ENCODE assay signal across 23 cellular contexts in the genomic region with DNA sequence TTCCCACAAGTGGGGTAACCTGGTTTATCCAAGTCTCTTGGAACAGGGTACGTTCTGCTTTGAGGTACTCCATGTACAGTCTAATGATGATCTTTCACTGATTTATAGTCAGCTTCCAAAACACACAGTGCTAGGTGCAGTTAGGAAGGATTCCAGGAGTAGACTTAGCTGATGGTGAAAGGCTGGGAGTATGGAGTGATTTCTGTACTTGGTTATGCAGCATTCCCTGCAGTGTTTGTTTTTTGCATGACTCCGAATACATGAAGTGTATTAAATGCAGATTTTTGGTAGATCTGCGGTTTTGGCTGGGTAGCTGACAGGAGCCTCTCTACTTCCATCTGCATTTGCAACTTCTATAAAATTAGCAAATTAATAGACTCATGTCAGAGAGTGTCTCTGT. TPM values are rescaled to one million over a fixed set of nuclear protein-coding genes. Genes with fewer than 3 reads are reported as not detected.
DNase-seq lines count a peak whose midpoint lies in the region; ATAC-seq and TF ChIP-seq lines count a peak whose summit lies in the region.
"Had no signal": no experiment of that assay in that cellular context is flagged by ENCODE, and none has a peak within 500 bp of the region (broad histone marks: within the 10 kb centered on the region; RNA-seq: fewer than 3 reads in every experiment).

No MANE protein-coding gene starts in this region.

- POLR2A ChIA-PET in CD8-positive, alpha-beta memory T cell (lab: Charles Lee): no interaction called here
- POLR2A ChIA-PET in activated CD8-positive, alpha-beta T cell treated with anti-CD3 and anti-CD28 coated beads for 36 hours (lab: Charles Lee): interaction anchor here (0.6 to 1.9 kb wide), 2 partner anchors 24 to 310 kb away, joined by 3 to 12 read pairs; no protein-coding TSS in a partner anchor
- POLR2A ChIA-PET in naive thymus-derived CD4-positive, alpha-beta T cell (lab: Charles Lee): no interaction called here

- no peak for DNase-seq in activated CD4-positive, alpha-beta T cell treated with anti-CD3 and anti-CD28 coated beads, Interleukin-2, amount 10 ng/mL, durations not matched to agents 24 days and 14 days
- no peak for DNase-seq in activated CD4-positive, alpha-beta T cell treated with anti-CD3 and anti-CD28 coated beads, Interleukin-2, amount 50 U/mL, for 4 hours
- DNase-seq in CD8-positive, alpha-beta memory T cell: no peak
- no peak for DNase-seq in activated CD8-positive, alpha-beta T cell treated with anti-CD3 and anti-CD28 coated beads for 36 hours
- no peak for DNase-seq in naive thymus-derived CD4-positive, alpha-beta T cell
- DNase-seq in OCI-M2 (lab: John Stamatoyannopoulos, UW; ENCODE audit: unreplicated experiment) (no peak), colonic mucosa (no peak), GM03348 (ENCODE audit: low spot score) (no peak)
- DNase-seq: activated CD4-positive, CD25-positive, alpha-beta regulatory T cell treated with anti-CD3 and anti-CD28 coated beads, Interleukin-2, amount 50 U/mL, for 72 hours; adrenal gland; dermis blood vessel endothelial cell; DMS 273 treated with DMSO at 0.1 percent for 48 hours; GF-D8; H9; naive B cell; NCI-H1436; NCI-H2171 treated with DMSO at 0.1 percent for 48 hours; NCI-H774; OCI-M1; SHP77 treated with DMSO at 0.1 percent for 48 hours; stimulated activated CD4-positive, alpha-beta T cell treated with anti-CD3 and anti-CD28 coated beads, Interleukin-4, amount 100 ng/mL, for 1 hour had no signal

- peaks cover 2% of the 10 kb centered on the region for H3K27me3 Mint-ChIP-seq in activated CD4-positive, alpha-beta T cell treated with anti-CD3 and anti-CD28 coated beads, Interleukin-2, amount 10 ng/mL, durations not matched to agents 24 days and 14 days
- no peaks in the 10 kb centered on the region for H3K27me3 Mint-ChIP-seq in CD8-positive, alpha-beta memory T cell
- H3K27me3 Mint-ChIP-seq in activated CD8-positive, alpha-beta T cell treated with anti-CD3 and anti-CD28 coated beads for 36 hours: no peaks in the 10 kb centered on the region
- peaks cover 0 to 2% (median 0%) of the 10 kb centered on the region in 5 donors for H3K27me3 Mint-ChIP-seq in naive thymus-derived CD4-positive, alpha-beta T cell
- H3K27me3 Mint-ChIP-seq: naive B cell, progenitor cell of endocrine pancreas had no signal

- no peak overlapping the region for H3K4me3 Mint-ChIP-seq in activated CD4-positive, alpha-beta T cell treated with anti-CD3 and anti-CD28 coated beads, Interleukin-2, amount 10 ng/mL, durations not matched to agents 24 days and 14 days
- no peak overlapping the region for H3K4me3 Mint-ChIP-seq in CD8-positive, alpha-beta memory T cell
- H3K4me3 Mint-ChIP-seq in activated CD8-positive, alpha-beta T cell treated with anti-CD3 and anti-CD28 coated beads for 36 hours: no peak overlapping the region
- H3K4me3 Mint-ChIP-seq in naive thymus-derived CD4-positive, alpha-beta T cell: peak overlapping the region in 3 of 10 donors; percentile 14 to 59 (median 30)
- H3K4me3 Mint-ChIP-seq: H9 had no signal

- no peaks in the 10 kb centered on the region for H3K27me3 ChIP-seq in CD8-positive, alpha-beta memory T cell (ENCODE audit: insufficient read depth, low read length, poor library complexity, severe bottlenecking)
- no peaks in the 10 kb centered on the region for H3K27me3 ChIP-seq in naive thymus-derived CD4-positive, alpha-beta T cell (ENCODE audit: control insufficient read depth in 2 of 2, insufficient read depth in 2 of 2, low read length in 2 of 2)
- H3K27me3 ChIP-seq in colonic mucosa: no peaks in the 10 kb centered on the region
- H3K27me3 ChIP-seq: adrenal gland, BLaER1 had no signal

- peak overlapping the region; percentile 53 for H3K27ac Mint-ChIP-seq in activated CD4-positive, alpha-beta T cell treated with anti-CD3 and anti-CD28 coated beads, Interleukin-2, amount 10 ng/mL, durations not matched to agents 24 days and 14 days
- H3K27ac Mint-ChIP-seq in CD8-positive, alpha-beta memory T cell: peak overlapping the region in 5 of 8 donors; percentile 46 to 76 (median 57)
- H3K27ac Mint-ChIP-seq in activated CD8-positive, alpha-beta T cell treated with anti-CD3 and anti-CD28 coated beads for 36 hours: peak overlapping the region; percentile 72
- peak overlapping the region in 6 of 9 donors; percentile 10 to 83 (median 62) for H3K27ac Mint-ChIP-seq in naive thymus-derived CD4-positive, alpha-beta T cell
- H3K27ac Mint-ChIP-seq: progenitor cell of endocrine pancreas had no signal

- H3K4me1 Mint-ChIP-seq in activated CD4-positive, alpha-beta T cell treated with anti-CD3 and anti-CD28 coated beads, Interleukin-2, amount 10 ng/mL, durations not matched to agents 24 days and 14 days: peaks cover 36% of the 10 kb centered on the region
- peaks cover 41 to 54% (median 42%) of the 10 kb centered on the region in 3 donors for H3K4me1 Mint-ChIP-seq in CD8-positive, alpha-beta memory T cell
- H3K4me1 Mint-ChIP-seq in activated CD8-positive, alpha-beta T cell treated with anti-CD3 and anti-CD28 coated beads for 36 hours (ENCODE audit: low read depth): peaks cover 36% of the 10 kb centered on the region
- H3K4me1 Mint-ChIP-seq in naive thymus-derived CD4-positive, alpha-beta T cell: peaks cover 16 to 56% (median 45%) of the 10 kb centered on the region in 7 donors

- H3K36me3 ChIP-seq in CD8-positive, alpha-beta memory T cell (ENCODE audit: insufficient read depth, low read length): peaks cover 29% of the 10 kb centered on the region
- H3K36me3 ChIP-seq in naive thymus-derived CD4-positive, alpha-beta T cell (ENCODE audit: control insufficient read depth in 2 of 3, insufficient read depth in 3 of 3, low read length in 3 of 3): peaks cover 14 to 48% (median 16%) of the 10 kb centered on the region in 3 experiments
- no peaks in the 10 kb centered on the region for H3K36me3 ChIP-seq in colonic mucosa

- no peak overlapping the region for H3K9ac ChIP-seq in colonic mucosa (ENCODE audit: low read depth in 2 of 2, low read length in 2 of 2)
- H3K9ac ChIP-seq: BLaER1 had no signal

- no peaks in the 10 kb centered on the region for H3K9me3 ChIP-seq in CD8-positive, alpha-beta memory T cell (ENCODE audit: low read length)
- H3K9me3 ChIP-seq in naive thymus-derived CD4-positive, alpha-beta T cell (ENCODE audit: control insufficient read depth in 2 of 3, low read length in 3 of 3): no peaks in the 10 kb centered on the region
- H3K9me3 ChIP-seq in colonic mucosa: no peaks in the 10 kb centered on the region
- H3K9me3 ChIP-seq: adrenal gland, BLaER1 had no signal

- intact Hi-C loops in activated CD4-positive, alpha-beta T cell treated with anti-CD3 and anti-CD28 coated beads, Interleukin-2, amount 10 ng/mL, durations not matched to agents 24 days and 14 days (cut with micrococcal nuclease): no loop called here
- intact Hi-C loops in activated CD8-positive, alpha-beta T cell treated with anti-CD3 and anti-CD28 coated beads for 36 hours (cut with micrococcal nuclease): no loop called here
- intact Hi-C loops in naive thymus-derived CD4-positive, alpha-beta T cell (cut with micrococcal nuclease): no loop called here
- intact Hi-C loops in colonic mucosa (cut with DNase I): no loop called here

- peaks cover 54% of the 10 kb centered on the region for H3K36me3 Mint-ChIP-seq in activated CD4-positive, alpha-beta T cell treated with anti-CD3 and anti-CD28 coated beads, Interleukin-2, amount 10 ng/mL, durations not matched to agents 24 days and 14 days (ENCODE audit: low read depth)
- H3K36me3 Mint-ChIP-seq in CD8-positive, alpha-beta memory T cell: peaks cover 0 to 57% (median 2%) of the 10 kb centered on the region in 3 donors
- peaks cover 44% of the 10 kb centered on the region for H3K36me3 Mint-ChIP-seq in activated CD8-positive, alpha-beta T cell treated with anti-CD3 and anti-CD28 coated beads for 36 hours (ENCODE audit: low read depth)
- peaks cover 0 to 42% (median 21%) of the 10 kb centered on the region in 5 donors for H3K36me3 Mint-ChIP-seq in naive thymus-derived CD4-positive, alpha-beta T cell

- H3K4me1 ChIP-seq in CD8-positive, alpha-beta memory T cell (ENCODE audit: insufficient read depth, low read length): peaks cover 27% of the 10 kb centered on the region
- peaks cover 24 to 28% of the 10 kb centered on the region in 2 donors for H3K4me1 ChIP-seq in naive thymus-derived CD4-positive, alpha-beta T cell (ENCODE audit: control insufficient read depth in 2 of 2, insufficient read depth in 2 of 2, low read length in 2 of 2)
- peaks cover 15% of the 10 kb centered on the region for H3K4me1 ChIP-seq in colonic mucosa

- ATAC-seq in activated CD8-positive, alpha-beta T cell treated with anti-CD3 and anti-CD28 coated beads for 36 hours: no peak
- ATAC-seq in naive thymus-derived CD4-positive, alpha-beta T cell: no peak

- no peak overlapping the region for H3K4me3 ChIP-seq in CD8-positive, alpha-beta memory T cell (ENCODE audit: low read length)
- H3K4me3 ChIP-seq in naive thymus-derived CD4-positive, alpha-beta T cell (ENCODE audit: low read length): no peak overlapping the region
- H3K4me3 ChIP-seq in colonic mucosa: no peak overlapping the region
- H3K4me3 ChIP-seq: adrenal gland, BLaER1 had no signal

- no peaks in the 10 kb centered on the region for H3K9me3 Mint-ChIP-seq in activated CD4-positive, alpha-beta T cell treated with anti-CD3 and anti-CD28 coated beads, Interleukin-2, amount 10 ng/mL, durations not matched to agents 24 days and 14 days
- no peaks in the 10 kb centered on the region for H3K9me3 Mint-ChIP-seq in CD8-positive, alpha-beta memory T cell
- no peaks in the 10 kb centered on the region for H3K9me3 Mint-ChIP-seq in activated CD8-positive, alpha-beta T cell treated with anti-CD3 and anti-CD28 coated beads for 36 hours
- peaks cover 0 to 1% (median 0%) of the 10 kb centered on the region in 11 donors for H3K9me3 Mint-ChIP-seq in naive thymus-derived CD4-positive, alpha-beta T cell
- H3K9me3 Mint-ChIP-seq: H9, naive B cell had no signal

- CTCF ChIA-PET in CD8-positive, alpha-beta memory T cell (lab: Charles Lee): interaction anchor here (0.7 kb wide), 1 partner anchor 24 kb away, joined by 3 read pairs; no protein-coding TSS in a partner anchor
- CTCF ChIA-PET in activated CD8-positive, alpha-beta T cell treated with anti-CD3 and anti-CD28 coated beads for 36 hours (lab: Charles Lee): no interaction called here
- CTCF ChIA-PET in naive thymus-derived CD4-positive, alpha-beta T cell (lab: Charles Lee): interaction anchor here (0.5 kb wide), 1 partner anchor 190 kb away, joined by 3 read pairs; no protein-coding TSS in a partner anchor

- TF ChIP-seq CTCF in activated CD8-positive, alpha-beta T cell treated with anti-CD3 and anti-CD28 coated beads for 36 hours (IDR thresholded peaks at IDR 0.05): no peak
- TF ChIP-seq CTCF in colonic mucosa (IDR thresholded peaks at IDR 0.05): no peak

- no peak overlapping the region for H3K27ac ChIP-seq in CD8-positive, alpha-beta memory T cell (ENCODE audit: low read depth, low read length)
- H3K27ac ChIP-seq in naive thymus-derived CD4-positive, alpha-beta T cell (ENCODE audit: low read depth, low read length): no peak overlapping the region
- H3K27ac ChIP-seq in colonic mucosa: no peak overlapping the region
- H3K27ac ChIP-seq: adrenal gland, BLaER1 had no signal

RNA-seq across cellular contexts. Expression of a gene that starts 3.7 kb away (rescaled TPM):
- 528 and 545 TPM in 2 replicates for total RNA-seq in activated CD4-positive, alpha-beta T cell treated with anti-CD3 and anti-CD28 coated beads, Interleukin-2, amount 10 ng/mL, durations not matched to agents 24 days and 14 days
- 100 to 1,000 TPM; 877 to 878 TPM for total RNA-seq in CD8-positive, alpha-beta memory T cell
- 599 TPM for polyA plus RNA-seq in CD8-positive, alpha-beta memory T cell
- 100 to 1,000 TPM; 837 to 872 TPM for total RNA-seq in activated CD8-positive, alpha-beta T cell treated with anti-CD3 and anti-CD28 coated beads for 36 hours
- 100 to 1,000 TPM; 304 to 783 (median 360) TPM for total RNA-seq in naive thymus-derived CD4-positive, alpha-beta T cell
- 100 to 1,000 TPM; 784 to 901 TPM for polyA plus RNA-seq in naive thymus-derived CD4-positive, alpha-beta T cell
- total RNA-seq in colonic mucosa: 100 to 1,000 TPM; 332 to 758 TPM

RNA-seq across cellular contexts. Expression of a gene that starts 43.9 kb away (rescaled TPM):
- 57.0 and 60.2 TPM in 2 replicates for total RNA-seq in activated CD4-positive, alpha-beta T cell treated with anti-CD3 and anti-CD28 coated beads, Interleukin-2, amount 10 ng/mL, durations not matched to agents 24 days and 14 days
- total RNA-seq in CD8-positive, alpha-beta memory T cell: 10 to 100 TPM; 47.9 to 52.2 TPM
- polyA plus RNA-seq in CD8-positive, alpha-beta memory T cell: 21.6 TPM
- 10 to 100 TPM; 33.3 to 36.9 TPM for total RNA-seq in activated CD8-positive, alpha-beta T cell treated with anti-CD3 and anti-CD28 coated beads for 36 hours
- total RNA-seq in naive thymus-derived CD4-positive, alpha-beta T cell: 10 to 100 TPM; 28.1 to 58.9 (median 37.7) TPM
- polyA plus RNA-seq in naive thymus-derived CD4-positive, alpha-beta T cell: 10 to 100 TPM; 20.7 to 23.8 TPM
- total RNA-seq in colonic mucosa: 10 to 100 TPM; 83.5 to 88.5 TPM

RNA-seq across cellular contexts. Expression of a gene that starts 53.6 kb away (rescaled TPM):
- total RNA-seq in activated CD4-positive, alpha-beta T cell treated with anti-CD3 and anti-CD28 coated beads, Interleukin-2, amount 10 ng/mL, durations not matched to agents 24 days and 14 days: 264 and 277 TPM in 2 replicates
- total RNA-seq in CD8-positive, alpha-beta memory T cell: 100 to 1,000 TPM; 187 to 189 TPM
- 193 TPM for polyA plus RNA-seq in CD8-positive, alpha-beta memory T cell
- 100 to 1,000 TPM; 139 TPM for total RNA-seq in activated CD8-positive, alpha-beta T cell treated with anti-CD3 and anti-CD28 coated beads for 36 hours
- 100 to 1,000 TPM in 2 of 5 experiments, 10 to 100 TPM in 3; 53.8 to 205 (median 97.6) TPM for total RNA-seq in naive thymus-derived CD4-positive, alpha-beta T cell
- polyA plus RNA-seq in naive thymus-derived CD4-positive, alpha-beta T cell: 100 to 1,000 TPM; 109 to 131 TPM
- 100 to 1,000 TPM; 174 to 198 TPM for total RNA-seq in colonic mucosa
